Comparison of ENCODE assay signal across 9 cellular contexts in the genomic region with DNA sequence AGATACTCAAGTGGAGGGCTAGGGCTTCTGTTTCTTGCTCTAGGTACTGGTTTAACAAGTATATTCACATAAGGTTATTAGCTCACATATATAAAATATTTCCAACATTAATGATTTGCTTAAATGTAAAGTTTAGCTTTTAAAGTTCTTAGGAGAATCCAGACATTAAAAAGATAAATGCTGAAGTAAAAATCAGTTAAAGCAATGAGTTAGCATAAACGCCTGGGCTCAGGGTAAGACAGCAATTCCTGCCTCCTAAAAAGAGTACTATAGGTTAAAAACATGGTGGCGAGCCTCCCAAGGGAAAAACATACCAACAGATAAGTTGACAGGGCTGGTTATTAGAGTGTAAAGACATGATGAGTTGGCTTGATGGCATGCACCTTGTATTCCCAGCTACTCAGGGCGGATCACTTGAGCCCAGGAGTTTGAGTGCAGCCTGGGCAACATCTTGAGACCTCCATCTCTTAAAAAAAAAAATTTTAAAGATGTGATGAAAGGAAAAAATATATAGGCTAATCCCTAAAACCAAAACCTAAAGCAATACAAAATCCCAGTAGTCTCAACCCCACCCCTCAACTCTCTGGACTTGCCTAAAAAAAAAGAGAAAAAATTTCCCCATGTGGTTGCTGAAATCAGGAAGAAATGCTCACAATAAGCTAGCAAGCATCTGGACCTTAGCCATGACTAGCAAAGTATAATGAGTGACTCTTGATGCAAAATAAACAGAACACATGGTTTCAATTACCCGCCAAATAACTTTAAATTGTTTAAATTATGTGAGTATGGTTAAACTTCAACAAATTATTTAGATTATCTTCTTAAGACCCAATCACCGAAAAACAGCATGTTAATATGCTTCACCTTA. TPM values are rescaled to one million over a fixed set of nuclear protein-coding genes. Genes with fewer than 3 reads are reported as not detected.
A peak's percentile ranks its signal among the peaks of the same experiment; 100 is the strongest.
DNase-seq lines count a peak whose midpoint lies in the region; ATAC-seq, FAIRE-seq and TF ChIP-seq lines count a peak whose summit lies in the region.
"Had no signal": no experiment of that assay in that cellular context is flagged by ENCODE, and none has a peak within 500 bp of the region (broad histone marks: within the 10 kb centered on the region; RNA-seq: fewer than 3 reads in every experiment).

No MANE protein-coding gene starts in this region.

- H3K27me3 Mint-ChIP-seq in activated naive CD8-positive, alpha-beta T cell treated with anti-CD3 and anti-CD28 coated beads, Interleukin-2, amount 50 U/mL, for 24 hours: no peaks in the 10 kb centered on the region

- H3K4me1 Mint-ChIP-seq in activated naive CD8-positive, alpha-beta T cell treated with anti-CD3 and anti-CD28 coated beads, Interleukin-2, amount 50 U/mL, for 24 hours: peaks cover 46% of the 10 kb centered on the region

- peak overlapping the region; percentile 19 for H3K4me3 Mint-ChIP-seq in activated naive CD8-positive, alpha-beta T cell treated with anti-CD3 and anti-CD28 coated beads, Interleukin-2, amount 50 U/mL, for 24 hours

- H3K9me3 ChIP-seq in HEK293 (ENCODE audit: control insufficient read depth, insufficient read depth, low read depth, low read length): no peaks in the 10 kb centered on the region
- H3K9me3 ChIP-seq: thyroid gland had no signal

- no peak for ATAC-seq in activated naive CD8-positive, alpha-beta T cell treated with anti-CD3 and anti-CD28 coated beads, Interleukin-2, amount 50 U/mL, for 24 hours
- ATAC-seq in GM19035 (IDR thresholded peaks at IDR 0.05; ENCODE audit: unreplicated experiment): no peak
- ATAC-seq in GM21423 (IDR thresholded peaks at IDR 0.05; ENCODE audit: unreplicated experiment): no peak

- H3K27ac ChIP-seq in HEK293 (ENCODE audit: extremely low read depth, low read depth, low read length): no peak overlapping the region

- H3K36me3 Mint-ChIP-seq in activated naive CD8-positive, alpha-beta T cell treated with anti-CD3 and anti-CD28 coated beads, Interleukin-2, amount 50 U/mL, for 24 hours (ENCODE audit: low read depth): peaks cover 59% of the 10 kb centered on the region

- CTCF ChIA-PET in HEK293 (lab: Yijun Ruan, JAX): interaction anchor here (0.6 to 1.2 kb wide), 5 partner anchors 14 to 169 kb away, joined by 3 to 6 read pairs (median 4); no protein-coding TSS in a partner anchor

- no peaks in the 10 kb centered on the region for H3K9me3 Mint-ChIP-seq in activated naive CD8-positive, alpha-beta T cell treated with anti-CD3 and anti-CD28 coated beads, Interleukin-2, amount 50 U/mL, for 24 hours

- H3K27ac Mint-ChIP-seq in activated naive CD8-positive, alpha-beta T cell treated with anti-CD3 and anti-CD28 coated beads, Interleukin-2, amount 50 U/mL, for 24 hours: peak overlapping the region; percentile 23

- TF ChIP-seq CTCF in AG09319 (IDR thresholded peaks at IDR 0.05; ENCODE audit: low read depth, low read length) (no peak), HEK293 (tag by site-specific recombination; IDR thresholded peaks at IDR 0.05) (no peak), D721Med (IDR thresholded peaks at IDR 0.05; ENCODE audit: insufficient read depth, missing control alignments) (no peak)

- H3K4me1 ChIP-seq in HEK293 (ENCODE audit: control insufficient read depth, insufficient read depth, low read length): peaks cover 16% of the 10 kb centered on the region

- peaks cover 52 to 56% of the 10 kb centered on the region in 2 experiments for H3K36me3 ChIP-seq in HEK293 (ENCODE audit: control insufficient read depth in 2 of 2, insufficient read depth in 1 of 2, low read length in 2 of 2)

- no peak overlapping the region for H3K4me3 ChIP-seq in HEK293 (ENCODE audit: low read depth, low read length)
- H3K4me3 ChIP-seq: thyroid gland had no signal

- peak; percentile 88 for DNase-seq in AG09319 (ENCODE audit: extremely low read depth, low read depth)
- no peak for DNase-seq in activated naive CD8-positive, alpha-beta T cell treated with anti-CD3 and anti-CD28 coated beads, Interleukin-2, amount 50 U/mL, for 24 hours
- peak; percentile 23 to 45 for DNase-seq in lung microvascular endothelial cell (ENCODE audit: low read depth in 2 of 2)
- DNase-seq in D721Med (ENCODE audit: insufficient read length, low spot score): no peak
- no peak for DNase-seq in iPS-NIHi11 (ENCODE audit: low spot score)
- DNase-seq: thyroid gland had no signal

- no peak for FAIRE-seq in D721Med (lab: Jason Lieb, UNC)

- POLR2A ChIA-PET in HEK293 (lab: Yijun Ruan, JAX): no interaction called here

TF ChIP-seq in HEK293, 187 proteins besides CTCF, POLR2A, EP300 and RAD21 (continues in another document):
- 0 out of 2 replicates have a peak, but pooled peaks have one; percentile 35 for TF ChIP-seq ZXDB (tag by site-specific recombination; IDR thresholded peaks at IDR 0.05)
- TF ChIP-seq, protein P1, sequence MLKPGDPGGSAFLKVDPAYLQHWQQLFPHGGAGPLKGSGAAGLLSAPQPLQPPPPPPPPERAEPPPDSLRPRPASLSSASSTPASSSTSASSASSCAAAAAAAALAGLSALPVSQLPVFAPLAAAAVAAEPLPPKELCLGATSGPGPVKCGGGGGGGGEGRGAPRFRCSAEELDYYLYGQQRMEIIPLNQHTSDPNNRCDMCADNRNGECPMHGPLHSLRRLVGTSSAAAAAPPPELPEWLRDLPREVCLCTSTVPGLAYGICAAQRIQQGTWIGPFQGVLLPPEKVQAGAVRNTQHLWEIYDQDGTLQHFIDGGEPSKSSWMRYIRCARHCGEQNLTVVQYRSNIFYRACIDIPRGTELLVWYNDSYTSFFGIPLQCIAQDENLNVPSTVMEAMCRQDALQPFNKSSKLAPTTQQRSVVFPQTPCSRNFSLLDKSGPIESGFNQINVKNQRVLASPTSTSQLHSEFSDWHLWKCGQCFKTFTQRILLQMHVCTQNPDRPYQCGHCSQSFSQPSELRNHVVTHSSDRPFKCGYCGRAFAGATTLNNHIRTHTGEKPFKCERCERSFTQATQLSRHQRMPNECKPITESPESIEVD (tag by site-specific recombination; IDR thresholded peaks at IDR 0.05): peak; percentile 93
- no peak for TF ChIP-seq KLF17 (tag by site-specific recombination; IDR thresholded peaks at IDR 0.05)
- TF ChIP-seq ZNF623 (tag by site-specific recombination; IDR thresholded peaks at IDR 0.05): no peak
- no peak for TF ChIP-seq ZNF785 (tag by site-specific recombination; IDR thresholded peaks at IDR 0.05)
- no peak for TF ChIP-seq ZNF530 (tag by site-specific recombination; IDR thresholded peaks at IDR 0.05; ENCODE audit: low read depth)
- no peak for TF ChIP-seq ZNF138 (tag by site-specific recombination; IDR thresholded peaks at IDR 0.05; ENCODE audit: borderline replicate concordance)
- TF ChIP-seq PRDM2 (tag by site-specific recombination; IDR thresholded peaks at IDR 0.05; ENCODE audit: borderline replicate concordance): no peak
- no peak for TF ChIP-seq ZNF24 (tag by site-specific recombination; IDR thresholded peaks at IDR 0.05)
- TF ChIP-seq ZNF600 (tag by site-specific recombination; IDR thresholded peaks at IDR 0.05): no peak

RNA-seq across cellular contexts. Expression of gene GOLPH3, which starts 3.6 kb away (rescaled TPM):
- total RNA-seq in lung microvascular endothelial cell: 37.3 and 50.0 TPM in 2 replicates

Comparison
In these comparisons a context has a peak if more than half of its experiments do, and no peak if none do; other contexts are left out.
1. DNase-seq: peak in AG09319 (single experiment) and lung microvascular endothelial cell (2 of 2); none in activated naive CD8-positive, alpha-beta T cell treated with anti-CD3 and anti-CD28 coated beads, Interleukin-2, amount 50 U/mL, for 24 hours (single experiment), D721Med (single experiment) and iPS-NIHi11 (single experiment).